ENCODE assay signal across 8 cellular contexts in genomic region chr1:5990913-5991783, GRCh38. TPM values are rescaled to one million over a fixed set of nuclear protein-coding genes. Genes with fewer than 3 reads are reported as not detected.
DNase-seq lines count a peak whose midpoint lies in the region; ATAC-seq, FAIRE-seq and TF ChIP-seq lines count a peak whose summit lies in the region.

No MANE protein-coding gene starts in this region.

- H3K36me3 Mint-ChIP-seq in activated naive CD4-positive, alpha-beta T cell treated with anti-CD3 and anti-CD28 coated beads for 36 hours (ENCODE audit: low read depth), result no peaks in the 10 kb centered on the region

- CTCF ChIA-PET in activated naive CD4-positive, alpha-beta T cell treated with anti-CD3 and anti-CD28 coated beads for 36 hours (lab: Charles Lee), result no interaction called here

- no peaks in the 10 kb centered on the region for H3K27me3 Mint-ChIP-seq in activated naive CD4-positive, alpha-beta T cell treated with anti-CD3 and anti-CD28 coated beads for 36 hours (ENCODE audit: low read depth)

- peak overlapping the region; percentile 76 for H3K9ac ChIP-seq in Loucy (ENCODE audit: low read depth, low read length, poor library complexity, severe bottlenecking)

- peaks cover 22% of the 10 kb centered on the region for H3K4me1 Mint-ChIP-seq in activated naive CD4-positive, alpha-beta T cell treated with anti-CD3 and anti-CD28 coated beads for 36 hours (ENCODE audit: low read depth)

- H3K27me3 ChIP-seq in Loucy (ENCODE audit: insufficient read depth, low read length, poor library complexity, severe bottlenecking) (no peaks in the 10 kb centered on the region), pancreas (no peaks in the 10 kb centered on the region)

- H3K9me3 Mint-ChIP-seq in activated naive CD4-positive, alpha-beta T cell treated with anti-CD3 and anti-CD28 coated beads for 36 hours, result no peaks in the 10 kb centered on the region

- H3F3A ChIP-seq in Loucy (ENCODE audit: low read depth), result no peaks in the 10 kb centered on the region

- peak overlapping the region; percentile 80 for H3K4me3 Mint-ChIP-seq in activated naive CD4-positive, alpha-beta T cell treated with anti-CD3 and anti-CD28 coated beads for 36 hours

- FAIRE-seq in pancreas (lab: Jason Lieb, UNC), result no peak

- H3K4me1 ChIP-seq in Loucy (ENCODE audit: insufficient read depth, low read length, poor library complexity, severe bottlenecking) (peaks cover 32% of the 10 kb centered on the region), pancreas (peaks cover 0 to 12% (median 0%) of the 10 kb centered on the region in 3 donors)

- H4K20me1 ChIP-seq in Loucy (ENCODE audit: insufficient read depth, low read length, poor library complexity, severe bottlenecking), result peaks cover 16% of the 10 kb centered on the region

- peak overlapping the region; percentile 81 for H2AFZ ChIP-seq in Loucy (ENCODE audit: low read length)

- peak in 3 of 4 donors; percentile 9 to 20 (median 11) for ATAC-seq in pancreas
- no peak for ATAC-seq in GM21619 (IDR thresholded peaks at IDR 0.05; ENCODE audit: unreplicated experiment)
- ATAC-seq in GM18517 (IDR thresholded peaks at IDR 0.05; ENCODE audit: unreplicated experiment), result no peak

- TF ChIP-seq CTCF in Loucy (conservative IDR thresholded peaks at IDR 0.05; ENCODE audit: low read length) (no peak), pancreas (IDR thresholded peaks at IDR 0.05) (no peak)

- H3K9me3 ChIP-seq in Loucy (ENCODE audit: insufficient read depth, low read depth, low read length), result no peaks in the 10 kb centered on the region
- no peaks in the 10 kb centered on the region for H3K9me3 ChIP-seq in pancreas

- H3K4me3 ChIP-seq in Loucy (ENCODE audit: low read length, poor library complexity, severe bottlenecking), result peak overlapping the region; percentile 98
- peak overlapping the region; percentile 49 to 97 (median 91) for H3K4me3 ChIP-seq in pancreas

- H3K4me2 ChIP-seq in Loucy (ENCODE audit: low read depth, low read length, poor library complexity, severe bottlenecking), result peak overlapping the region; percentile 99

- no peak overlapping the region for H3K27ac Mint-ChIP-seq in activated naive CD4-positive, alpha-beta T cell treated with anti-CD3 and anti-CD28 coated beads for 36 hours

- DNase-seq in DMS79 treated with DMSO at 0.1 percent for 48 hours (lab: John Stamatoyannopoulos, UW) (peak; percentile 9), head of caudate nucleus (peak in 26 of 42 donors; percentile 21 to 68 (median 52)), pancreas (peak; percentile 40 to 81 (median 50)), NK-92 (lab: John Stamatoyannopoulos, UW; ENCODE audit: unreplicated experiment) (no peak)
- DNase-seq in activated naive CD4-positive, alpha-beta T cell treated with anti-CD3 and anti-CD28 coated beads for 36 hours, result peak; percentile 23

- H3K36me3 ChIP-seq in Loucy (ENCODE audit: insufficient read depth, low read length) (no peaks in the 10 kb centered on the region), pancreas (no peaks in the 10 kb centered on the region)

- peak overlapping the region in 2 of 4 donors; percentile 85 to 86 for H3K27ac ChIP-seq in pancreas

- WGBS in pancreas, 2 donors, result 10 to 18% methylated on average over 35 to 53 of the region's 53 CpGs

- H3K9me2 ChIP-seq in Loucy (replicated peaks; ENCODE audit: low read depth, low read length), result no peaks in the 10 kb centered on the region

- intact Hi-C loops in activated naive CD4-positive, alpha-beta T cell treated with anti-CD3 and anti-CD28 coated beads for 36 hours (cut with micrococcal nuclease), result no loop called here
- intact Hi-C loops in head of caudate nucleus (cut with DNase I) (no loop called here), pancreas (cut with DNase I) (no loop called here)

- peaks cover 55% of the 10 kb centered on the region for H3K79me2 ChIP-seq in Loucy (ENCODE audit: insufficient read depth, low read length)

RNA-seq across cellular contexts. Expression of gene NPHP4, which starts 1.1 kb away (rescaled TPM):
- 10 to 100 TPM; 10.7 to 11.2 TPM for total RNA-seq in activated naive CD4-positive, alpha-beta T cell treated with anti-CD3 and anti-CD28 coated beads for 36 hours
- 1 to 10 TPM; 4.0 to 8.3 (median 4.8) TPM for total RNA-seq in pancreas
- 1 to 10 TPM; 7.6 to 9.7 TPM for polyA plus RNA-seq in pancreas

RNA-seq across cellular contexts. Expression of gene KCNAB2, which starts 54.5 kb away (rescaled TPM):
- total RNA-seq in activated naive CD4-positive, alpha-beta T cell treated with anti-CD3 and anti-CD28 coated beads for 36 hours, result 100 to 1,000 TPM; 164 to 166 TPM
- total RNA-seq in pancreas, result 1 to 10 TPM; 1.2 to 9.0 (median 4.1) TPM
- polyA plus RNA-seq in pancreas, result 1 to 10 TPM; 4.1 to 4.6 TPM

Comparison
In these comparisons a context has a peak if more than half of its experiments do, and no peak if none do; other contexts are left out.
1. ATAC-seq: peak in pancreas (3 of 4); none in GM21619 (single experiment) and GM18517 (single experiment).
2. RNA of gene KCNAB2, which starts 54.5 kb away (total RNA-seq): 164 to 166 TPM in activated naive CD4-positive, alpha-beta T cell treated with anti-CD3 and anti-CD28 coated beads for 36 hours; 1.2 to 9.0 TPM in pancreas; every median in the first group is over 10 times any median in the second.